9 cellular contexts compared by ENCODE assay signal in genomic region chr3:194132465-194133358, GRCh38. TPM values are rescaled to one million over a fixed set of nuclear protein-coding genes. Genes with fewer than 3 reads are reported as not detected.
DNase-seq lines count a peak whose midpoint lies in the region; TF ChIP-seq lines count a peak whose summit lies in the region.
"Had no signal": no experiment of that assay in that cellular context is flagged by ENCODE, and none has a peak within 500 bp of the region (broad histone marks: within the 10 kb centered on the region; RNA-seq: fewer than 3 reads in every experiment).

No MANE protein-coding gene starts in this region.

- peaks cover 13% of the 10 kb centered on the region for H3K36me3 Mint-ChIP-seq in brain

- H2AK5ac ChIP-seq in mesenchymal stem cell (ENCODE audit: low read length, severe bottlenecking) = peak overlapping the region; percentile 38

- H4K8ac ChIP-seq in mesenchymal stem cell (ENCODE audit: low read length) = no peak overlapping the region

- WGBS in mesenchymal stem cell = 85% methylated on average over 6 of the region's 6 CpGs

- H3K27me3 Mint-ChIP-seq in brain = peaks cover 29% of the 10 kb centered on the region

- DNase-seq in HT1080 (ENCODE audit: low read depth) = peak; percentile 78
- peak; percentile 21 for DNase-seq in mesenchymal stem cell
- DNase-seq in ureter (ENCODE audit: low spot score) = no peak
- no peak for DNase-seq in G401 (ENCODE audit: low spot score)
- DNase-seq in germinal center (ENCODE audit: low spot score) = no peak
- no peak for DNase-seq in NCI-H510A (lab: John Stamatoyannopoulos, UW)
- DNase-seq: activated naive CD8-positive, alpha-beta T cell treated with anti-CD3 and anti-CD28 coated beads, Interleukin-2, amount 10 ng/mL, durations not matched to agents 7 days and 5 days had no signal

- peak overlapping the region; percentile 62 to 75 for H2BK12ac ChIP-seq in mesenchymal stem cell (ENCODE audit: low read length in 2 of 2)

- H3K27ac ChIP-seq in C4-2B (peak overlapping the region; percentile 99; the same call in 1 of the 2 replicates), mesenchymal stem cell (ENCODE audit: low read length, poor library complexity, severe bottlenecking) (no peak overlapping the region)

- peaks cover 12 to 50% of the 10 kb centered on the region in 2 experiments for H3K27me3 ChIP-seq in mesenchymal stem cell (ENCODE audit: control insufficient read depth in 1 of 2, insufficient read depth in 1 of 2, low read length in 2 of 2)

- no peak overlapping the region for H3K23ac ChIP-seq in mesenchymal stem cell (ENCODE audit: low read length in 2 of 2)

- no peaks in the 10 kb centered on the region for H3K9me3 ChIP-seq in mesenchymal stem cell (ENCODE audit: control insufficient read depth, low read length)

- H3K4me1 ChIP-seq in mesenchymal stem cell (ENCODE audit: control insufficient read depth, insufficient read depth, low read depth, low read length) = peaks cover 27% of the 10 kb centered on the region

- peak overlapping the region in 4 of 5 experiments; percentile 4 to 93 (median 38) for H3K27ac Mint-ChIP-seq in brain
- H3K27ac Mint-ChIP-seq: activated naive CD8-positive, alpha-beta T cell treated with anti-CD3 and anti-CD28 coated beads, Interleukin-2, amount 10 ng/mL, durations not matched to agents 7 days and 5 days had no signal

- no peak overlapping the region for H3K4me2 ChIP-seq in mesenchymal stem cell (ENCODE audit: low read length, poor library complexity, severe bottlenecking)

- H3K9ac ChIP-seq in mesenchymal stem cell (ENCODE audit: low read length) = no peak overlapping the region

- TF ChIP-seq CTCF in C4-2B (conservative IDR thresholded peaks at IDR 0.05) (no peak), brain (conservative IDR thresholded peaks at IDR 0.05) (no peak)

- H3K36me3 ChIP-seq in mesenchymal stem cell (ENCODE audit: control insufficient read depth in 1 of 2, insufficient read depth in 2 of 2, low read depth in 1 of 2, low read length in 2 of 2) = no peaks in the 10 kb centered on the region

- H3K79me1 ChIP-seq in mesenchymal stem cell (replicated peaks; ENCODE audit: low read length, poor library complexity, severe bottlenecking) = no peaks in the 10 kb centered on the region

- H3K18ac ChIP-seq in mesenchymal stem cell (ENCODE audit: low read depth in 1 of 2, low read length in 2 of 2) = peak overlapping the region in 1 of 2 experiments; percentile 67

- H2AFZ ChIP-seq in mesenchymal stem cell (ENCODE audit: low read depth, low read length) = no peak overlapping the region

- H3K4me3 Mint-ChIP-seq in brain = peak overlapping the region; percentile 69 to 87 (median 76)

- no peak overlapping the region for H4K91ac ChIP-seq in mesenchymal stem cell (ENCODE audit: low read length)

- no peak overlapping the region for H3K14ac ChIP-seq in mesenchymal stem cell (ENCODE audit: low read length in 2 of 2)

- H2BK15ac ChIP-seq in mesenchymal stem cell (ENCODE audit: low read depth, poor library complexity, severe bottlenecking) = no peak overlapping the region

- in situ Hi-C loops in G401 (cut with HindIII; ENCODE audit: low sequenced_read_pairs) = loop anchor here (10.0 kb wide), 1 partner anchor 148 kb away; no protein-coding TSS in a partner anchor

- no peak overlapping the region for H3K4ac ChIP-seq in mesenchymal stem cell (ENCODE audit: low read depth in 1 of 2, low read length in 2 of 2)

- peaks cover 0 to 4% (median 0%) of the 10 kb centered on the region in 5 experiments for H3K9me3 Mint-ChIP-seq in brain
- H3K9me3 Mint-ChIP-seq: activated naive CD8-positive, alpha-beta T cell treated with anti-CD3 and anti-CD28 coated beads, Interleukin-2, amount 10 ng/mL, durations not matched to agents 7 days and 5 days had no signal

- H3K4me3 ChIP-seq in mesenchymal stem cell (ENCODE audit: insufficient read depth in 1 of 2, low read depth in 1 of 2, low read length in 2 of 2) = no peak overlapping the region

- no peak overlapping the region for H2BK5ac ChIP-seq in mesenchymal stem cell (ENCODE audit: low read depth, low read length, poor library complexity, severe bottlenecking)

- peak overlapping the region; percentile 51 for H2BK120ac ChIP-seq in mesenchymal stem cell (ENCODE audit: low read depth, low read length)

- H3K4me1 Mint-ChIP-seq in brain = peaks cover 65% of the 10 kb centered on the region

RNA-seq across cellular contexts. Expression of gene HES1, which starts 3.2 kb away (rescaled TPM):
- total RNA-seq in HT1080 (2014; rRNA removed; shearing (Covaris generic)) = 20.2 and 26.3 TPM in 2 replicates
- 15.0 and 25.1 TPM in 2 replicates for polyA plus RNA-seq in HT1080 (2015; cell fraction: cytosol; rRNA removed)
- 40.7 and 46.4 TPM in 2 replicates for polyA plus RNA-seq in HT1080 (2015; cell fraction: nucleus; rRNA removed)
- 18.2 TPM for polyA plus RNA-seq in brain (ENCODE audit: insufficient read depth, low read depth, low replicate concordance)
- polyA plus RNA-seq in mesenchymal stem cell (2013, experiment 1 of 2) = 194 TPM
- polyA plus RNA-seq in mesenchymal stem cell (2013, experiment 2 of 2) = 184 TPM
- total RNA-seq in ureter = 230 TPM
- 3.3 and 6.6 TPM in 2 replicates for total RNA-seq in G401 (2014; rRNA removed; shearing (Covaris generic))
- total RNA-seq: activated naive CD8-positive, alpha-beta T cell treated with anti-CD3 and anti-CD28 coated beads, Interleukin-2, amount 10 ng/mL, durations not matched to agents 7 days and 5 days had no signal

Comparison
In these comparisons a context has a peak if more than half of its experiments do, and no peak if none do; other contexts are left out.
1. DNase-seq: peak in HT1080 (single experiment) and mesenchymal stem cell (single experiment); none in ureter (single experiment), G401 (single experiment), germinal center (single experiment) and NCI-H510A (single experiment).